In the genomic region with DNA sequence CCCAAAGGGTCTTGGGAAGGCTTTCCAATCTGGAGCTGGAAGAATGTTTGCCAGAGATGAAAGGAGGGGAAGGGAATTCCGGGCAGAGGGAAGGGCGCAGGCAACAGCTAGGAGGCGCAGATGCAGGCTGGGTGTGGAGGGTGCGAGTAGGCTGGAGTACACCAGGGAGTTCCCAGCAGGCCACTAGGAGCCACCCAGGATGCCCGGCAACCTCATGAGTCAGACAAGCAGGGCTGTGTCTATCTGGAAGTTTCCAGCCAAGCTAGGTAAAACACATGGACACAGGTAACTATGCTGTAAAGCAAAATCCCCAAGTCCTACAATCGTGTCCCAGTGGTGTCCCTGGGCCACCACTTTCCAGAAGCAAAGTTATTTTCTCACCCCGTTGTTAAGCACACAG, we compare ENCODE assay signal across 8 cellular contexts. TPM values are rescaled to one million over a fixed set of nuclear protein-coding genes. Genes with fewer than 3 reads are reported as not detected.
DNase-seq lines count a peak whose midpoint lies in the region; ATAC-seq and FAIRE-seq lines count a peak whose summit lies in the region.

No MANE protein-coding gene starts in this region.

- intact Hi-C loops in cardiac septum (cut with DNase I), result loop anchor here (5.0 kb wide), 1 partner anchor 41 kb away; no protein-coding TSS in a partner anchor
- intact Hi-C loops in Right ventricle myocardium superior (cut with DNase I), result no loop called here

- ATAC-seq in Right ventricle myocardium superior (ENCODE audit: poor library complexity) (no peak), HG03565 (IDR thresholded peaks at IDR 0.05; ENCODE audit: unreplicated experiment) (no peak), GM18868 (IDR thresholded peaks at IDR 0.05; ENCODE audit: unreplicated experiment) (no peak)

- H3K9ac ChIP-seq in adipocyte (ENCODE audit: low read length), result peak overlapping the region; percentile 88

- H3K9me3 ChIP-seq in adipocyte (ENCODE audit: control insufficient read depth, low read length), result no peaks in the 10 kb centered on the region

- no peak for FAIRE-seq in urothelium cell line (lab: Jason Lieb, UNC)

- peak overlapping the region; percentile 83 for H3K4me3 ChIP-seq in adipocyte (ENCODE audit: low read length)

- no peaks in the 10 kb centered on the region for H3K27me3 ChIP-seq in adipocyte (replicated peaks; ENCODE audit: control insufficient read depth, insufficient read depth, low read length)

- peaks cover 28% of the 10 kb centered on the region for H3K4me1 ChIP-seq in adipocyte (ENCODE audit: control insufficient read depth, insufficient read depth, low read length)

- H3K36me3 ChIP-seq in adipocyte (ENCODE audit: control insufficient read depth, insufficient read depth, low read length, severe bottlenecking), result no peaks in the 10 kb centered on the region

- DNase-seq in cardiac septum (ENCODE audit: low spot score) (peak; percentile 66), Right ventricle myocardium superior (no peak), adipocyte (ENCODE audit: low read depth) (peak; percentile 27), left kidney (ENCODE audit: low read depth, low spot score) (peak; percentile 24), urothelium cell line (ENCODE audit: low spot score) (peak; percentile 84), GM19238 (ENCODE audit: insufficient read length, low spot score) (no peak)

RNA-seq across cellular contexts. Expression of a gene that starts 1.0 kb away (rescaled TPM):
- 55.9 TPM for total RNA-seq in cardiac septum
- 38.6 TPM for total RNA-seq in Right ventricle myocardium superior

RNA-seq across cellular contexts. Expression of a gene that starts 21.6 kb away (rescaled TPM):
- total RNA-seq in cardiac septum (not detected), Right ventricle myocardium superior (not detected)

Comparison
In these comparisons a context has a peak if more than half of its experiments do, and no peak if none do; other contexts are left out.
1. DNase-seq: peak in cardiac septum (single experiment), adipocyte (single experiment), left kidney (single experiment) and urothelium cell line (single experiment); none in Right ventricle myocardium superior (single experiment) and GM19238 (single experiment).